ENCODE assay signal across 14 cellular contexts in genomic region chr4:53478671-53479456, GRCh38.
A peak's percentile ranks its signal among the peaks of the same experiment; 100 is the strongest.
DNase-seq lines count a peak whose midpoint lies in the region; TF ChIP-seq lines count a peak whose summit lies in the region.
"Had no signal": no experiment of that assay in that cellular context is flagged by ENCODE, and none has a peak within 500 bp of the region (broad histone marks: within the 10 kb centered on the region; RNA-seq: fewer than 3 reads in every experiment).

No MANE protein-coding gene starts in this region.

- TF ChIP-seq EP300 in SK-N-SH (IDR thresholded peaks at IDR 0.05; ENCODE audit: borderline replicate concordance in 1 of 2, low read depth in 1 of 2, low read length in 1 of 2) = peak in 1 of 2 experiments; percentile 55; a peak in 1 of 4 replicates

- H3K27me3 ChIP-seq in H9 (ENCODE audit: insufficient read depth, low read length) (no peaks in the 10 kb centered on the region), SK-N-SH (ENCODE audit: insufficient read depth) (no peaks in the 10 kb centered on the region)
- H3K27me3 ChIP-seq: ascending aorta, Peyer's patch had no signal

- H3K79me1 ChIP-seq in H9 (ENCODE audit: insufficient read depth, low read depth, low read length, poor library complexity, severe bottlenecking) = no peaks in the 10 kb centered on the region

- H2BK120ac ChIP-seq in H9 (ENCODE audit: low read depth, low read length, poor library complexity, severe bottlenecking) = no peak overlapping the region

- H3T11ph ChIP-seq in H9 (ENCODE audit: low read length) = no peak overlapping the region

- no peaks in the 10 kb centered on the region; a peak in 1 of 5 replicates for H3K9me3 Mint-ChIP-seq in H9
- H3K9me3 Mint-ChIP-seq: natural killer cell treated with Interleukin-12 subunit alpha and Interleukin-12 subunit beta and Interleukin-15 and Interleukin-18, amount 100 ng/mL, for 72 hours had no signal

- H3K4me3 ChIP-seq in SK-N-SH (ENCODE audit: low read depth in 2 of 2, low read length in 1 of 2) (no peak overlapping the region), fibroblast of pulmonary artery (replicated peaks; ENCODE audit: low read depth, low read length) (no peak overlapping the region)
- H3K4me3 ChIP-seq: ascending aorta, Peyer's patch had no signal

- peak overlapping the region; percentile 7 to 99 (median 67); a peak in 4 of 7 replicates for H3K27ac Mint-ChIP-seq in H9
- H3K27ac Mint-ChIP-seq: natural killer cell treated with Interleukin-12 subunit alpha and Interleukin-12 subunit beta and Interleukin-15 and Interleukin-18, amount 100 ng/mL, for 72 hours had no signal

- H2BK20ac ChIP-seq in H9 (ENCODE audit: low read depth, low read length, poor library complexity, severe bottlenecking) = no peak overlapping the region

- TF ChIP-seq CTCF in H9 (conservative IDR thresholded peaks at IDR 0.05) = no peak
- TF ChIP-seq CTCF in SK-N-SH (IDR thresholded peaks at IDR 0.05) = no peak
- no peak for TF ChIP-seq CTCF in fibroblast of pulmonary artery (IDR thresholded peaks at IDR 0.05; ENCODE audit: low read length, missing control alignments)

- no peak overlapping the region for H4K5ac ChIP-seq in H9 (ENCODE audit: insufficient read length, low read depth, low read length)

- peaks cover 0 to 19% (median 0%) of the 10 kb centered on the region in 3 experiments; a peak in 4 of 7 replicates for H3K36me3 Mint-ChIP-seq in H9 (ENCODE audit: insufficient read depth in 1 of 3, low read depth in 3 of 3)
- H3K36me3 Mint-ChIP-seq: natural killer cell treated with Interleukin-12 subunit alpha and Interleukin-12 subunit beta and Interleukin-15 and Interleukin-18, amount 100 ng/mL, for 72 hours had no signal

- no peak overlapping the region for H3K14ac ChIP-seq in H9 (ENCODE audit: insufficient read depth, low read length)

- no peaks in the 10 kb centered on the region for H3K9me2 ChIP-seq in SK-N-SH

- H3K4me1 Mint-ChIP-seq in H9 = peaks cover 60 to 74% of the 10 kb centered on the region in 2 experiments

- H3K4me2 ChIP-seq in H9 (ENCODE audit: insufficient read depth, insufficient read length, low read length) (no peak overlapping the region), SK-N-SH (no peak overlapping the region; the same call in 1 of the 2 replicates)

- H3K79me2 ChIP-seq in H9 (ENCODE audit: insufficient read depth, low read length) = no peaks in the 10 kb centered on the region
- no peaks in the 10 kb centered on the region for H3K79me2 ChIP-seq in SK-N-SH (ENCODE audit: insufficient read depth)

- H4K8ac ChIP-seq in H9 (replicated peaks; ENCODE audit: insufficient read length, low read depth, low read length) = no peak overlapping the region

- no peaks in the 10 kb centered on the region for H3K9me3 ChIP-seq in H9 (ENCODE audit: control insufficient read depth, low read depth, low read length)
- H3K9me3 ChIP-seq in SK-N-SH = no peaks in the 10 kb centered on the region
- H3K9me3 ChIP-seq: ascending aorta, Peyer's patch had no signal

- H3K9ac ChIP-seq in H9 (ENCODE audit: extremely low read depth, insufficient read length, low read length) (no peak overlapping the region), SK-N-SH (peak overlapping the region; percentile 35; the same call in 1 of the 2 replicates)

- H3F3A ChIP-seq in SK-N-SH (replicated peaks; ENCODE audit: insufficient read depth) = peaks cover 34% of the 10 kb centered on the region

- no CpG with 5 or more reads among the region's 4 CpGs for WGBS in H9 (ENCODE audit: extremely low coverage, insufficient read length, low lambda C conversion rate)
- WGBS in SK-N-SH (ENCODE audit: low lambda C conversion rate) = 96% methylated on average over 4 of the region's 4 CpGs

- DNase-seq in H9 (no peak), SK-N-SH (no peak), fibroblast of pulmonary artery (ENCODE audit: low read depth) (peak; percentile 82), stromal cell of bone marrow (ENCODE audit: low read depth) (peak; percentile 91), SHP77 (lab: John Stamatoyannopoulos, UW) (no peak), KBM-7 (no peak), NCI-H2171 (lab: John Stamatoyannopoulos, UW) (no peak)
- DNase-seq: activated T-cell treated with anti-CD3 and anti-CD28 coated beads for 4 hours; islet precursor cell; Peyer's patch; stimulated activated CD4-positive, alpha-beta T cell treated with anti-CD3 and anti-CD28 coated beads, Interleukin-12 subunit alpha, Interleukin-12 subunit beta, amount 100 ng/mL, for 4 hours; WERI-Rb-1 had no signal

- H3K56ac ChIP-seq in H9 (ENCODE audit: insufficient read length, low read depth, low read length) = no peak overlapping the region

- H2AFZ ChIP-seq in H9 (ENCODE audit: low read length) = no peak overlapping the region
- no peak overlapping the region for H2AFZ ChIP-seq in SK-N-SH (ENCODE audit: low read depth)

- H3K27ac ChIP-seq in H9 (ENCODE audit: insufficient read length, low read depth, low read length) = no peak overlapping the region
- H3K27ac ChIP-seq in SK-N-SH (ENCODE audit: low read depth in 2 of 2, low read length in 1 of 2) = peak overlapping the region in 1 of 2 experiments; percentile 95; a peak in 2 of 4 replicates
- H3K27ac ChIP-seq: ascending aorta, Peyer's patch, WERI-Rb-1 had no signal

- TF ChIP-seq RAD21 in SK-N-SH (IDR thresholded peaks at IDR 0.05; ENCODE audit: low read length) = no peak

- no peak overlapping the region; a peak in 1 of 5 replicates for H3K4me3 Mint-ChIP-seq in H9
- H3K4me3 Mint-ChIP-seq: natural killer cell treated with Interleukin-12 subunit alpha and Interleukin-12 subunit beta and Interleukin-15 and Interleukin-18, amount 100 ng/mL, for 72 hours had no signal

- no peaks in the 10 kb centered on the region for H3K36me3 ChIP-seq in SK-N-SH (replicated peaks in 1 of 2; ENCODE audit: control insufficient read depth in 1 of 2, insufficient read depth in 2 of 2, low read length in 1 of 2)
- H3K36me3 ChIP-seq: WERI-Rb-1 had no signal

- no peak overlapping the region for H3K4ac ChIP-seq in H9 (ENCODE audit: low read depth, low read length)

- peaks cover 7% of the 10 kb centered on the region for H3K4me1 ChIP-seq in H9 (ENCODE audit: insufficient read depth, low read length)
- H3K4me1 ChIP-seq in SK-N-SH (ENCODE audit: control insufficient read depth in 1 of 2, insufficient read depth in 2 of 2, low read depth in 1 of 2, low read length in 1 of 2) = peaks cover 0 to 9% of the 10 kb centered on the region in 2 experiments; a peak in 2 of 4 replicates
- H3K4me1 ChIP-seq: Peyer's patch had no signal

- no peaks in the 10 kb centered on the region for H3K23me2 ChIP-seq in H9 (ENCODE audit: insufficient read length, low read depth, low read length, poor library complexity, severe bottlenecking)

- no peak overlapping the region for H3K18ac ChIP-seq in H9 (ENCODE audit: insufficient read length, low read depth, low read length)

- POLR2A ChIA-PET in SK-N-SH (lab: Yijun Ruan, JAX) = no interaction called here

- H2BK12ac ChIP-seq in H9 (ENCODE audit: insufficient read length, low read depth, low read length) = no peak overlapping the region

- H3K23ac ChIP-seq in H9 (ENCODE audit: insufficient read length, low read depth, low read length) = no peak overlapping the region

- no peak overlapping the region for H2BK5ac ChIP-seq in H9 (ENCODE audit: insufficient read length, low read length)

- H3K27me3 Mint-ChIP-seq in H9 (ENCODE audit: low read depth) = no peaks in the 10 kb centered on the region

- CTCF ChIA-PET in SK-N-SH (lab: Yijun Ruan, JAX) = interaction anchor here (1.1 to 6.6 kb wide), 2 partner anchors 12 to 165 kb away, joined by 4 to 36 read pairs; no protein-coding TSS in a partner anchor

- no peak overlapping the region for H2AK5ac ChIP-seq in H9 (ENCODE audit: insufficient read length, low read length)

- H2BK15ac ChIP-seq in H9 (ENCODE audit: low read depth, low read length) = no peak overlapping the region

- H4K91ac ChIP-seq in H9 (ENCODE audit: insufficient read length, low read depth, low read length) = no peak overlapping the region

- in situ Hi-C loops in KBM-7 (cut with MboI; ENCODE audit: low pct_unique_long_range_greater_than_20kb, low sequenced_read_pairs) = no loop called here

- H4K20me1 ChIP-seq in H9 (ENCODE audit: control insufficient read depth, insufficient read depth, insufficient read length) = no peaks in the 10 kb centered on the region
- no peaks in the 10 kb centered on the region for H4K20me1 ChIP-seq in SK-N-SH (ENCODE audit: insufficient read depth)

TF ChIP-seq in SK-N-SH, 30 proteins besides CTCF, POLR2A, EP300 and RAD21 (continues in another document):
- no peak for TF ChIP-seq RCOR1 (IDR thresholded peaks at IDR 0.05; ENCODE audit: low read length)
- TF ChIP-seq MEF2A (IDR thresholded peaks at IDR 0.05; ENCODE audit: borderline replicate concordance, low read depth) = no peak
- no peak for TF ChIP-seq EZH2phosphoT487 (IDR thresholded peaks at IDR 0.05; ENCODE audit: borderline replicate concordance, low read depth)
- TF ChIP-seq GATA2 (CRISPR knock-in tag; IDR thresholded peaks at IDR 0.05) = no peak
- no peak for TF ChIP-seq RXRA (IDR thresholded peaks at IDR 0.05; ENCODE audit: borderline replicate concordance, low read depth)
- TF ChIP-seq, protein P1, sequence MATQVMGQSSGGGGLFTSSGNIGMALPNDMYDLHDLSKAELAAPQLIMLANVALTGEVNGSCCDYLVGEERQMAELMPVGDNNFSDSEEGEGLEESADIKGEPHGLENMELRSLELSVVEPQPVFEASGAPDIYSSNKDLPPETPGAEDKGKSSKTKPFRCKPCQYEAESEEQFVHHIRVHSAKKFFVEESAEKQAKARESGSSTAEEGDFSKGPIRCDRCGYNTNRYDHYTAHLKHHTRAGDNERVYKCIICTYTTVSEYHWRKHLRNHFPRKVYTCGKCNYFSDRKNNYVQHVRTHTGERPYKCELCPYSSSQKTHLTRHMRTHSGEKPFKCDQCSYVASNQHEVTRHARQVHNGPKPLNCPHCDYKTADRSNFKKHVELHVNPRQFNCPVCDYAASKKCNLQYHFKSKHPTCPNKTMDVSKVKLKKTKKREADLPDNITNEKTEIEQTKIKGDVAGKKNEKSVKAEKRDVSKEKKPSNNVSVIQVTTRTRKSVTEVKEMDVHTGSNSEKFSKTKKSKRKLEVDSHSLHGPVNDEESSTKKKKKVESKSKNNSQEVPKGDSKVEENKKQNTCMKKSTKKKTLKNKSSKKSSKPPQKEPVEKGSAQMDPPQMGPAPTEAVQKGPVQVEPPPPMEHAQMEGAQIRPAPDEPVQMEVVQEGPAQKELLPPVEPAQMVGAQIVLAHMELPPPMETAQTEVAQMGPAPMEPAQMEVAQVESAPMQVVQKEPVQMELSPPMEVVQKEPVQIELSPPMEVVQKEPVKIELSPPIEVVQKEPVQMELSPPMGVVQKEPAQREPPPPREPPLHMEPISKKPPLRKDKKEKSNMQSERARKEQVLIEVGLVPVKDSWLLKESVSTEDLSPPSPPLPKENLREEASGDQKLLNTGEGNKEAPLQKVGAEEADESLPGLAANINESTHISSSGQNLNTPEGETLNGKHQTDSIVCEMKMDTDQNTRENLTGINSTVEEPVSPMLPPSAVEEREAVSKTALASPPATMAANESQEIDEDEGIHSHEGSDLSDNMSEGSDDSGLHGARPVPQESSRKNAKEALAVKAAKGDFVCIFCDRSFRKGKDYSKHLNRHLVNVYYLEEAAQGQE (IDR thresholded peaks at IDR 0.05; ENCODE audit: low read depth, low read length) = no peak
- TF ChIP-seq NFIC (IDR thresholded peaks at IDR 0.05; ENCODE audit: borderline replicate concordance) = no peak; the same call in 1 of the 2 replicates
- peak; percentile 74 for TF ChIP-seq JUND (IDR thresholded peaks at IDR 0.05)

Comparison
In these comparisons a context has a peak if more than half of its experiments do, and no peak if none do; other contexts are left out.
1. DNase-seq: peak in fibroblast of pulmonary artery (single experiment) and stromal cell of bone marrow (single experiment); none in H9 (single experiment), SK-N-SH (single experiment), SHP77 (0 of 2), KBM-7 (single experiment) and NCI-H2171 (single experiment).